ENCODE assay signal across 7 cellular contexts in genomic region chr10:47467458-47467857, GRCh38. TPM values are rescaled to one million over a fixed set of nuclear protein-coding genes. Genes with fewer than 3 reads are reported as not detected.
"Had no signal": no experiment of that assay in that cellular context is flagged by ENCODE, and none has a peak within 500 bp of the region (broad histone marks: within the 10 kb centered on the region; RNA-seq: fewer than 3 reads in every experiment).

No MANE protein-coding gene starts in this region.

RNA-seq across cellular contexts. Expression of gene ANXA8, which starts 16.5 kb away (rescaled TPM):
- total RNA-seq: GM23338, H1, H7 had no signal
- polyA plus RNA-seq: GM23338 had no signal

RNA-seq across cellular contexts. Expression of gene FAM25G, which starts 24.0 kb away (rescaled TPM):
- total RNA-seq: GM23248, GM23338, H1, H4, H7, H9, HFFc6 had no signal
- polyA plus RNA-seq: GM23338, H1 had no signal
